Comparison of ENCODE assay signal across 11 cellular contexts in the genomic region with DNA sequence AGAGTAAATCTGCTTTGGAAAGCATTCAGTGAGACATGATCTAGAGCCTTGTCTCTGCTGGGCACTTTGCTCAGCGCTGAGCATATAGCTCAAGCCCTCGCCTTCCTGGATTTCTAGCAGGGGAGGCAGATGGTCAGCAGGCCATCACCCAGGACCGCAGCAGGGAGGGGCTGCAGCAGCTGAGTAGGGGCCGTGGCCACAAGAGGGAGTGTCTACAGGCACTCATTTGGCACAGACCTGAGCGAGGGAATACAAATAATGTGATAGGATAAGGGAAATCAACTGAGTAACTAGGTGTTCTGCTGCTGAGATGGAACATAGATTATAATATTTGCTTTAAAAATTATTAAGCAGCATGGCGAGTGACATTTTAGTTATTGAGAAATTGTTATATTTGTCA. TPM values are rescaled to one million over a fixed set of nuclear protein-coding genes. Genes with fewer than 3 reads are reported as not detected.
A peak's percentile ranks its signal among the peaks of the same experiment; 100 is the strongest.
DNase-seq lines count a peak whose midpoint lies in the region; ATAC-seq and TF ChIP-seq lines count a peak whose summit lies in the region.
"Had no signal": no experiment of that assay in that cellular context is flagged by ENCODE, and none has a peak within 500 bp of the region (broad histone marks: within the 10 kb centered on the region; RNA-seq: fewer than 3 reads in every experiment).

No MANE protein-coding gene starts in this region.

- H3K27me3 ChIP-seq in GM23338 (ENCODE audit: insufficient read depth) (no peaks in the 10 kb centered on the region), WERI-Rb-1 (ENCODE audit: insufficient read depth, low read depth, severe bottlenecking) (no peaks in the 10 kb centered on the region), heart right ventricle (no peaks in the 10 kb centered on the region)

- H3K4me2 ChIP-seq in GM23338 = no peak overlapping the region

- 0 out of 2 replicates have a peak, but pooled peaks cover 3% of the 10 kb centered on the region for H3F3A ChIP-seq in GM23338 (replicated peaks; ENCODE audit: low read depth)

- H3K9me3 Mint-ChIP-seq in GM23338 = peaks cover 3% of the 10 kb centered on the region; the same call in 1 of the 3 replicates
- H3K9me3 Mint-ChIP-seq in progenitor cell of endocrine pancreas (ENCODE audit: low read depth) = peaks cover 6% of the 10 kb centered on the region
- H3K9me3 Mint-ChIP-seq: activated naive CD8-positive, alpha-beta T cell treated with anti-CD3 and anti-CD28 coated beads, Interleukin-2, amount 10 ng/mL, durations not matched to agents 7 days and 5 days had no signal

- H3K9me2 ChIP-seq in GM23338 (ENCODE audit: insufficient read depth) = no peaks in the 10 kb centered on the region

- no peak overlapping the region for H3K27ac ChIP-seq in GM23338 (ENCODE audit: low read depth)
- H3K27ac ChIP-seq in WERI-Rb-1 = peak overlapping the region; percentile 81
- peak overlapping the region; percentile 14 to 77 (median 48) for H3K27ac ChIP-seq in heart right ventricle

- H3K4me3 ChIP-seq in GM23338 (no peak overlapping the region), WERI-Rb-1 (ENCODE audit: low read depth, low read length) (no peak overlapping the region), heart right ventricle (no peak overlapping the region)
- H3K4me3 ChIP-seq: HAP-1 had no signal

- DNase-seq in GM23338 (ENCODE audit: low spot score) = peak; percentile 59
- DNase-seq in WERI-Rb-1 = peak; percentile 94
- DNase-seq in heart right ventricle = no peak
- no peak for DNase-seq in progenitor cell of endocrine pancreas (ENCODE audit: low spot score, unreplicated experiment)
- DNase-seq in NCI-H748 treated with DMSO at 0.1 percent for 48 hours (lab: John Stamatoyannopoulos, UW) = no peak
- no peak for DNase-seq in NCI-H2107 treated with DMSO at 0.1 percent for 48 hours (lab: John Stamatoyannopoulos, UW; ENCODE audit: unreplicated experiment)
- DNase-seq in GM19240 (ENCODE audit: insufficient read length, low spot score) = no peak
- DNase-seq: activated naive CD8-positive, alpha-beta T cell treated with anti-CD3 and anti-CD28 coated beads, Interleukin-2, amount 10 ng/mL, durations not matched to agents 7 days and 5 days; stimulated activated CD4-positive, alpha-beta T cell treated with anti-CD3 and anti-CD28 coated beads, Interleukin-4, amount 100 ng/mL, for 1 hour had no signal

- H3K36me3 ChIP-seq in GM23338 (ENCODE audit: insufficient read depth) (peaks cover 6% of the 10 kb centered on the region; the same call in 1 of the 2 replicates), WERI-Rb-1 (peaks cover 69% of the 10 kb centered on the region), heart right ventricle (peaks cover 0 to 62% (median 0%) of the 10 kb centered on the region in 9 donors)

- H3K27ac Mint-ChIP-seq in GM23338 = no peak overlapping the region; the same call in 1 of the 2 replicates
- no peak overlapping the region for H3K27ac Mint-ChIP-seq in progenitor cell of endocrine pancreas
- H3K27ac Mint-ChIP-seq: activated naive CD8-positive, alpha-beta T cell treated with anti-CD3 and anti-CD28 coated beads, Interleukin-2, amount 10 ng/mL, durations not matched to agents 7 days and 5 days had no signal

- H3K79me2 ChIP-seq in GM23338 (replicated peaks; ENCODE audit: insufficient read depth) = no peaks in the 10 kb centered on the region

- H3K27me3 Mint-ChIP-seq in GM23338 (ENCODE audit: insufficient read depth, low read depth, poor library complexity) (peaks cover 7% of the 10 kb centered on the region), progenitor cell of endocrine pancreas (no peaks in the 10 kb centered on the region)
- H3K27me3 Mint-ChIP-seq: activated naive CD8-positive, alpha-beta T cell treated with anti-CD3 and anti-CD28 coated beads, Interleukin-2, amount 10 ng/mL, durations not matched to agents 7 days and 5 days had no signal

- no peaks in the 10 kb centered on the region for H3K9me3 ChIP-seq in WERI-Rb-1 (ENCODE audit: severe bottlenecking)
- no peaks in the 10 kb centered on the region for H3K9me3 ChIP-seq in heart right ventricle
- H3K9me3 ChIP-seq: HAP-1 had no signal

- H3K4me1 ChIP-seq in GM23338 (ENCODE audit: insufficient read depth) (peaks cover 29% of the 10 kb centered on the region), heart right ventricle (peaks cover 0 to 40% (median 23%) of the 10 kb centered on the region in 9 donors)

- WGBS in heart right ventricle, 2 donors = 42 to 44% methylated on average over 6 of the region's 6 CpGs

- H2AFZ ChIP-seq in GM23338 = no peak overlapping the region

- TF ChIP-seq CTCF in GM23338 (conservative IDR thresholded peaks at IDR 0.05; ENCODE audit: low read depth in 2 of 2) (peak; percentile 48 to 64), WERI-Rb-1 (IDR thresholded peaks at IDR 0.05; ENCODE audit: low read depth, low read length) (peak; percentile 74), heart right ventricle (IDR thresholded peaks at IDR 0.05) (peak in 8 of 9 donors; percentile 6 to 44 (median 30)), progenitor cell of endocrine pancreas (IDR thresholded peaks at IDR 0.05; ENCODE audit: unreplicated experiment) (peak; percentile 52)

- H3K36me3 Mint-ChIP-seq in GM23338 (ENCODE audit: low read depth) = peaks cover 74% of the 10 kb centered on the region
- peaks cover 23% of the 10 kb centered on the region for H3K36me3 Mint-ChIP-seq in progenitor cell of endocrine pancreas (ENCODE audit: insufficient read depth)

- intact Hi-C loops in heart right ventricle (cut with DNase I) = loop anchor here in 2 of 10 donors (5.0 to 10.0 kb wide), 2 partner anchors 112 to 270 kb away; partner anchors contain the start of gene TCEANC (in 1 of the 2)

- H3K4me3 Mint-ChIP-seq in GM23338 (no peak overlapping the region), progenitor cell of endocrine pancreas (ENCODE audit: low read depth) (no peak overlapping the region)
- H3K4me3 Mint-ChIP-seq: activated naive CD8-positive, alpha-beta T cell treated with anti-CD3 and anti-CD28 coated beads, Interleukin-2, amount 10 ng/mL, durations not matched to agents 7 days and 5 days had no signal

- ATAC-seq in GM23338 = peak; percentile 80
- ATAC-seq in heart right ventricle = peak in 6 of 8 donors; percentile 54 to 73 (median 60)
- no peak for ATAC-seq in HG02610 (IDR thresholded peaks at IDR 0.05; ENCODE audit: unreplicated experiment)

- H3K4me1 Mint-ChIP-seq in GM23338 = peaks cover 46% of the 10 kb centered on the region
- H3K4me1 Mint-ChIP-seq in progenitor cell of endocrine pancreas (ENCODE audit: low read depth) = peaks cover 3% of the 10 kb centered on the region
- H3K4me1 Mint-ChIP-seq: activated naive CD8-positive, alpha-beta T cell treated with anti-CD3 and anti-CD28 coated beads, Interleukin-2, amount 10 ng/mL, durations not matched to agents 7 days and 5 days had no signal

- no peaks in the 10 kb centered on the region for H4K20me1 ChIP-seq in GM23338 (replicated peaks; ENCODE audit: insufficient read depth)

TF ChIP-seq in GM23338, 12 proteins besides CTCF, POLR2A, EP300 and RAD21 (continues in another document):
- no peak for TF ChIP-seq POLR2AphosphoS5 (IDR thresholded peaks at IDR 0.05; ENCODE audit: low read depth)
- TF ChIP-seq EZH2 (IDR thresholded peaks at IDR 0.05; ENCODE audit: low read depth, unreplicated experiment) = no peak
- TF ChIP-seq ZNF331 (CRISPR knock-in tag; IDR thresholded peaks at IDR 0.05; ENCODE audit: low read depth) = no peak
- TF ChIP-seq ZNF114 (CRISPR knock-in tag; IDR thresholded peaks at IDR 0.05) = no peak
- no peak for TF ChIP-seq STAT1 (IDR thresholded peaks at IDR 0.05; ENCODE audit: unreplicated experiment)

RNA-seq across cellular contexts. Expression of gene OFD1, which starts 30.2 kb away (rescaled TPM):
- total RNA-seq in GM23338 (2014; rRNA removed; shearing (Covaris generic)) = 21.2 and 25.4 TPM in 2 replicates
- 34.1 and 55.0 TPM in 2 replicates for polyA plus RNA-seq in GM23338 (2016; fragmentation: Nextera tagmentation; extraction: Ambion mirVana)
- 10 to 100 TPM in 1 of 10 donors, 1 to 10 TPM in 9; 7.8 to 11.4 (median 9.2) TPM for total RNA-seq in heart right ventricle
- 10 to 100 TPM in 1 of 2 donors, 1 to 10 TPM in 1; 7.6 to 51.5 TPM for polyA plus RNA-seq in heart right ventricle
- total RNA-seq in progenitor cell of endocrine pancreas = 58.5 and 65.4 TPM in 2 replicates

RNA-seq across cellular contexts. Expression of gene TRAPPC2, which starts 30.3 kb away (rescaled TPM):
- 12.9 and 14.6 TPM in 2 replicates for total RNA-seq in GM23338 (2014; rRNA removed; shearing (Covaris generic))
- polyA plus RNA-seq in GM23338 (2016; fragmentation: Nextera tagmentation; extraction: Ambion mirVana) (11.7 and 12.2 TPM in 2 replicates), heart right ventricle (1 to 10 TPM; 3.8 to 5.5 TPM)
- total RNA-seq in heart right ventricle (1 to 10 TPM; 4.9 to 9.3 (median 6.1) TPM), progenitor cell of endocrine pancreas (22.6 and 23.4 TPM in 2 replicates)

RNA-seq across cellular contexts. Expression of gene GPM6B, which starts 52.1 kb away (rescaled TPM):
- total RNA-seq in GM23338 (2014; rRNA removed; shearing (Covaris generic)) = 92.2 and 95.4 TPM in 2 replicates
- polyA plus RNA-seq in GM23338 (2016; fragmentation: Nextera tagmentation; extraction: Ambion mirVana) (76.4 and 82.6 TPM in 2 replicates), heart right ventricle (1 to 10 TPM; 4.3 to 5.0 TPM)
- total RNA-seq in heart right ventricle (1 to 10 TPM in 9 of 10 donors, under 1 TPM in 1; 0.94 to 7.8 (median 2.6) TPM), progenitor cell of endocrine pancreas (20.4 and 21.8 TPM in 2 replicates)
- total RNA-seq: activated naive CD8-positive, alpha-beta T cell treated with anti-CD3 and anti-CD28 coated beads, Interleukin-2, amount 10 ng/mL, durations not matched to agents 7 days and 5 days had no signal

Comparison
In these comparisons a context has a peak if more than half of its experiments do, and no peak if none do; other contexts are left out.
1. DNase-seq: peak in GM23338 (single experiment) and WERI-Rb-1 (single experiment); none in heart right ventricle (0 of 2), progenitor cell of endocrine pancreas (single experiment), NCI-H748 treated with DMSO at 0.1 percent for 48 hours (single experiment), NCI-H2107 treated with DMSO at 0.1 percent for 48 hours (single experiment) and GM19240 (single experiment).
2. Peak in every context shown above with its lines, with median percentiles within 50 percentile points of each other: CTCF ChIP-seq.